Comparison of ENCODE assay signal across 8 cellular contexts in genomic region chr16:56423584-56424403, GRCh38. TPM values are rescaled to one million over a fixed set of nuclear protein-coding genes. Genes with fewer than 3 reads are reported as not detected.
A peak's percentile ranks its signal among the peaks of the same experiment; 100 is the strongest.
DNase-seq lines count a peak whose midpoint lies in the region; ATAC-seq and TF ChIP-seq lines count a peak whose summit lies in the region.

No MANE protein-coding gene starts in this region.

- H3K36me3 Mint-ChIP-seq in activated B cell treated with CpG ODN at 0.5 μM for 24 hours (ENCODE audit: low read depth) = peaks cover 9% of the 10 kb centered on the region

- peak overlapping the region; percentile 93 for H3K27ac ChIP-seq in hepatocyte
- peak overlapping the region; percentile 83 for H3K27ac ChIP-seq in skeletal muscle tissue (ENCODE audit: low read depth, low read length)

- H3K4me3 ChIP-seq in hepatocyte = peak overlapping the region; percentile 97
- H3K4me3 ChIP-seq in skeletal muscle tissue (ENCODE audit: low read length in 3 of 3) = peak overlapping the region; percentile 76 to 81 (median 80)

- H3K9me3 ChIP-seq in hepatocyte (ENCODE audit: low read depth) (no peaks in the 10 kb centered on the region), skeletal muscle tissue (ENCODE audit: control insufficient read depth in 3 of 3, low read length in 3 of 3) (no peaks in the 10 kb centered on the region)

- H3K27me3 ChIP-seq in hepatocyte (no peaks in the 10 kb centered on the region), skeletal muscle tissue (ENCODE audit: control insufficient read depth in 3 of 3, insufficient read depth in 3 of 3, low read length in 3 of 3) (no peaks in the 10 kb centered on the region)

- peaks cover 18% of the 10 kb centered on the region for H3K4me1 ChIP-seq in hepatocyte (ENCODE audit: insufficient read depth)
- peaks cover 28 to 33% (median 31%) of the 10 kb centered on the region in 3 donors for H3K4me1 ChIP-seq in skeletal muscle tissue (ENCODE audit: control insufficient read depth in 3 of 3, insufficient read depth in 3 of 3, low read length in 3 of 3)

- POLR2A ChIA-PET in activated B cell treated with CpG ODN at 0.5 μM for 24 hours (lab: Charles Lee) = interaction anchor here (0.6 to 2.4 kb wide), 4 partner anchors 10 to 371 kb away, joined by 3 to 8 read pairs (median 4); partner anchors contain the start of genes NUDT21 and OGFOD1

- TF ChIP-seq CTCF in activated B cell treated with CpG ODN at 0.5 μM for 24 hours (IDR thresholded peaks at IDR 0.05) (no peak), hepatocyte (IDR thresholded peaks at IDR 0.05; ENCODE audit: poor library complexity) (no peak)

- H3K27me3 Mint-ChIP-seq in activated B cell treated with CpG ODN at 0.5 μM for 24 hours = no peaks in the 10 kb centered on the region

- WGBS in hepatocyte (ENCODE audit: low lambda C conversion rate, missing lambda C conversion rate) = 15% methylated on average over 7 of the region's 7 CpGs

- H3K9me2 ChIP-seq in hepatocyte (replicated peaks; ENCODE audit: insufficient read depth) = no peaks in the 10 kb centered on the region

- H2AFZ ChIP-seq in hepatocyte = peak overlapping the region; percentile 59

- H3K4me1 Mint-ChIP-seq in activated B cell treated with CpG ODN at 0.5 μM for 24 hours = peaks cover 58% of the 10 kb centered on the region

- no peaks in the 10 kb centered on the region for H3K9me3 Mint-ChIP-seq in activated B cell treated with CpG ODN at 0.5 μM for 24 hours

- intact Hi-C loops in activated B cell treated with CpG ODN at 0.5 μM for 24 hours (cut with micrococcal nuclease) = loop anchor here (1.0 to 10.0 kb wide), 8 partner anchors 17 to 1311 kb away; partner anchors contain the start of genes CCDC102A, GNAO1, HERPUD1 and KATNB1

- peak overlapping the region; percentile 95 for H3K27ac Mint-ChIP-seq in activated B cell treated with CpG ODN at 0.5 μM for 24 hours

- DNase-seq in CD1c-positive myeloid dendritic cell (ENCODE audit: extremely low spot score) = peak; percentile 61
- DNase-seq in activated B cell treated with CpG ODN at 0.5 μM for 24 hours = no peak
- no peak for DNase-seq in hepatocyte (ENCODE audit: low spot score)
- DNase-seq in cerebellum (ENCODE audit: low spot score) = no peak
- no peak for DNase-seq in NCI-H146 treated with DMSO at 0.1 percent for 48 hours (lab: John Stamatoyannopoulos, UW; ENCODE audit: unreplicated experiment)
- no peak for DNase-seq in UCSD-AML1 (lab: John Stamatoyannopoulos, UW; ENCODE audit: unreplicated experiment)

- H3K4me2 ChIP-seq in hepatocyte = peak overlapping the region; percentile 88

- H3K79me2 ChIP-seq in hepatocyte = peaks cover 61% of the 10 kb centered on the region

- ATAC-seq in HG02885 (IDR thresholded peaks at IDR 0.05; ENCODE audit: poor library complexity, unreplicated experiment) = peak; percentile 28
- ATAC-seq in activated B cell treated with CpG ODN at 0.5 μM for 24 hours (ENCODE audit: low read depth) = peak; percentile 35

- H4K20me1 ChIP-seq in hepatocyte (ENCODE audit: insufficient read depth, poor library complexity, severe bottlenecking) = peaks cover 39% of the 10 kb centered on the region

- peak overlapping the region; percentile 60 to 80 (median 74) for H3K9ac ChIP-seq in skeletal muscle tissue (ENCODE audit: low read depth in 1 of 3, low read length in 3 of 3)

- CTCF ChIA-PET in activated B cell treated with CpG ODN at 0.5 μM for 24 hours (lab: Charles Lee) = no interaction called here

- H3K4me3 Mint-ChIP-seq in activated B cell treated with CpG ODN at 0.5 μM for 24 hours = peak overlapping the region; percentile 96

- no peaks in the 10 kb centered on the region for H3K36me3 ChIP-seq in hepatocyte (replicated peaks; ENCODE audit: insufficient read depth, low read depth)
- H3K36me3 ChIP-seq in skeletal muscle tissue (ENCODE audit: control insufficient read depth in 3 of 3, insufficient read depth in 3 of 3, low read length in 3 of 3) = peaks cover 0 to 1% (median 0%) of the 10 kb centered on the region in 3 donors

RNA-seq across cellular contexts. Expression of gene AMFR, which starts 1.6 kb away (rescaled TPM):
- 118 and 134 TPM in 2 replicates for total RNA-seq in activated B cell treated with CpG ODN at 0.5 μM for 24 hours
- 109 and 135 TPM in 2 replicates for total RNA-seq in hepatocyte
- 56.2 and 67.2 TPM in 2 replicates for polyA plus RNA-seq in hepatocyte
- total RNA-seq in skeletal muscle tissue = 130 TPM
- 126 TPM for total RNA-seq in cerebellum

RNA-seq across cellular contexts. Expression of gene NUDT21, which starts 27.3 kb away (rescaled TPM):
- total RNA-seq in activated B cell treated with CpG ODN at 0.5 μM for 24 hours (108 and 111 TPM in 2 replicates), hepatocyte (75.3 and 76.6 TPM in 2 replicates), skeletal muscle tissue (54.8 TPM), cerebellum (159 TPM)
- 44.7 and 47.4 TPM in 2 replicates for polyA plus RNA-seq in hepatocyte

RNA-seq across cellular contexts. Expression of gene OGFOD1, which starts 27.6 kb away (rescaled TPM):
- 45.6 and 51.8 TPM in 2 replicates for total RNA-seq in activated B cell treated with CpG ODN at 0.5 μM for 24 hours
- total RNA-seq in hepatocyte = 45.6 and 58.9 TPM in 2 replicates
- polyA plus RNA-seq in hepatocyte = 37.0 and 55.5 TPM in 2 replicates
- 21.4 TPM for total RNA-seq in skeletal muscle tissue
- total RNA-seq in cerebellum = 24.8 TPM
